Comparison of ENCODE assay signal across 8 cellular contexts in the genomic region with DNA sequence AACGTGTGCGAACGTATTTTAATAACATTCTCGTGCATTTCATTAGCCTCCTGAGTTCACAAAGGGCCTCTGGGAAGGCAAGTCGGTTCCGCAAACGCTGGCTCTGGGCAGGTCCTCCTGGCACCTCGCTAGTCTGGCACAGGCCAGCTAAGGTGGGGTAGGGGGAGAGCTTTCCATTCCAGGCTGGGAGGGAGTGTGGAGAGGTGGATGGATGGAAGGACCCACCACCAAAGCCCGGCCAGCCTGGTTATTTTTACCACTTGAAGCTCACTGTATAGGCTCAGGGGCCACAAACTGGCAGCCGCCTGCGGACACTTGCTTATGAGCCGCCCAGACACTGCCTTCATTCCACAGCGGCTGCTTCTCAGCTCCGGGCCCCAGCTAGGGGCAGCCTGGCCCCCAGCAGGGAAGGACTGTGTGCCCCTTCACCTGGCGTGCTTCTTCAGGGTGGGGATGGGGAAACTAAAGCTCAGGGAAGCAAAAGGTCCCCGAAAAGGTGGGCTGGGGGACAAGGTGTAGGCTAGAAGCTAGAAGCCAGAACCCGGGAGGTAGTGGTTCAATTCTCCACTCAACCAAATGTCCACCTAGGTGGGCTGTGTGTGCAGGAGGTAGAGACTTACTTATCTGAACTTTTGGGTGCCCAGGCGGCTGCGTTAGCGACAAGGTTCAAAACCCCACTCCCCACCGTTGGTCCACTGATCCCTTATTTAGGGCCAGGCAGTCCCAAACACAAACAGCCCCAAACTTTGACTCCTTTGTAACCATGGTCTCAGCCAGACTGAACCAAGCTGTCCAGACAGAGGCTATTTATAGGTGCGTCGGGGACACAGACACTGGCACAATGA. TPM values are rescaled to one million over a fixed set of nuclear protein-coding genes. Genes with fewer than 3 reads are reported as not detected.
DNase-seq lines count a peak whose midpoint lies in the region; ATAC-seq and TF ChIP-seq lines count a peak whose summit lies in the region.

No MANE protein-coding gene starts in this region.

- peak overlapping the region; percentile 84 for H3K4me3 ChIP-seq in iPS-18a (ENCODE audit: low read length)
- peak overlapping the region in 7 of 8 donors; percentile 37 to 82 (median 69) for H3K4me3 ChIP-seq in spleen

- H3K27ac ChIP-seq in iPS-18a (ENCODE audit: low read length) (no peak overlapping the region), spleen (peak overlapping the region in 6 of 8 donors; percentile 4 to 92 (median 28))

- peaks cover 12% of the 10 kb centered on the region for H3K4me1 Mint-ChIP-seq in activated naive CD8-positive, alpha-beta T cell treated with anti-CD3 and anti-CD28 coated beads, Interleukin-2, amount 10 ng/mL, durations not matched to agents 7 days and 5 days

- POLR2A ChIA-PET in activated naive CD8-positive, alpha-beta T cell treated with anti-CD3 and anti-CD28 coated beads, Interleukin-2, amount 10 ng/mL, durations not matched to agents 7 days and 5 days (lab: Charles Lee), result no interaction called here

- H3K36me3 ChIP-seq in iPS-18a (ENCODE audit: control insufficient read depth, low read depth, low read length) (no peaks in the 10 kb centered on the region), spleen (no peaks in the 10 kb centered on the region)

- H3K27me3 ChIP-seq in iPS-18a (ENCODE audit: control insufficient read depth, insufficient read depth, low read length) (peaks cover 33% of the 10 kb centered on the region), spleen (replicated peaks in 1 of 7) (peaks cover 0 to 34% (median 2%) of the 10 kb centered on the region in 7 donors)

- peak; percentile 74 for DNase-seq in HT-29 (ENCODE audit: low spot score)
- no peak for DNase-seq in activated naive CD8-positive, alpha-beta T cell treated with anti-CD3 and anti-CD28 coated beads, Interleukin-2, amount 10 ng/mL, durations not matched to agents 7 days and 5 days
- DNase-seq in spleen, result no peak
- no peak for DNase-seq in SHP77 treated with DMSO at 0.1 percent for 48 hours (lab: John Stamatoyannopoulos, UW)
- DNase-seq in mesenteric fat pad (ENCODE audit: low spot score), result no peak
- no peak for DNase-seq in NOMO-1 (lab: John Stamatoyannopoulos, UW; ENCODE audit: unreplicated experiment in 2 of 2)

- H3K36me3 Mint-ChIP-seq in activated naive CD8-positive, alpha-beta T cell treated with anti-CD3 and anti-CD28 coated beads, Interleukin-2, amount 10 ng/mL, durations not matched to agents 7 days and 5 days, result no peaks in the 10 kb centered on the region

- TF ChIP-seq CTCF in spleen (IDR thresholded peaks at IDR 0.05 in 8 of 11, conservative IDR thresholded peaks at IDR 0.05 in 3 of 11), result no peak

- intact Hi-C loops in spleen (cut with DNase I; ENCODE audit: low total_unique reads), result no loop called here

- H3K9me3 ChIP-seq in iPS-18a (ENCODE audit: control insufficient read depth, low read depth, low read length) (no peaks in the 10 kb centered on the region), spleen (no peaks in the 10 kb centered on the region)

- H3K9ac ChIP-seq in iPS-18a (ENCODE audit: low read length), result peak overlapping the region; percentile 64

- H3K4me1 ChIP-seq in iPS-18a (ENCODE audit: control insufficient read depth, low read depth, low read length) (peaks cover 29% of the 10 kb centered on the region), spleen (peaks cover 14 to 93% (median 58%) of the 10 kb centered on the region in 6 donors)

- 74 to 83% (median 82%) methylated on average over 23 of the region's 23 CpGs for WGBS in spleen, 5 donors

- H3K27me3 Mint-ChIP-seq in activated naive CD8-positive, alpha-beta T cell treated with anti-CD3 and anti-CD28 coated beads, Interleukin-2, amount 10 ng/mL, durations not matched to agents 7 days and 5 days, result peaks cover 30% of the 10 kb centered on the region

- H3K27ac Mint-ChIP-seq in activated naive CD8-positive, alpha-beta T cell treated with anti-CD3 and anti-CD28 coated beads, Interleukin-2, amount 10 ng/mL, durations not matched to agents 7 days and 5 days, result peak overlapping the region; percentile 11

- H3K4me3 Mint-ChIP-seq in activated naive CD8-positive, alpha-beta T cell treated with anti-CD3 and anti-CD28 coated beads, Interleukin-2, amount 10 ng/mL, durations not matched to agents 7 days and 5 days, result peak overlapping the region; percentile 72

- H3K9me3 Mint-ChIP-seq in activated naive CD8-positive, alpha-beta T cell treated with anti-CD3 and anti-CD28 coated beads, Interleukin-2, amount 10 ng/mL, durations not matched to agents 7 days and 5 days, result no peaks in the 10 kb centered on the region

- TF ChIP-seq POLR2A in spleen (IDR thresholded peaks at IDR 0.05), result no peak

- no peak for ATAC-seq in activated naive CD8-positive, alpha-beta T cell treated with anti-CD3 and anti-CD28 coated beads, Interleukin-2, amount 10 ng/mL, durations not matched to agents 7 days and 5 days (ENCODE audit: low read depth)
- ATAC-seq in HG02588 (IDR thresholded peaks at IDR 0.05; ENCODE audit: unreplicated experiment), result no peak

RNA-seq across cellular contexts. Expression of a gene that starts 1.7 kb away (rescaled TPM):
- 47.7 and 66.2 TPM in 2 replicates for total RNA-seq in HT-29 (2014; rRNA removed; shearing (Covaris generic))
- total RNA-seq in activated naive CD8-positive, alpha-beta T cell treated with anti-CD3 and anti-CD28 coated beads, Interleukin-2, amount 10 ng/mL, durations not matched to agents 7 days and 5 days, result 1 to 10 TPM; 4.9 to 5.0 TPM
- total RNA-seq in spleen, result 10 to 100 TPM in 5 of 7 donors, 1 to 10 TPM in 2; 7.3 to 15.7 (median 10.9) TPM
- polyA plus RNA-seq in spleen, result 1 to 10 TPM; 4.8 to 7.9 (median 6.7) TPM
- total RNA-seq in mesenteric fat pad, result 90.0 TPM
